In genomic region chr6:33513213-33513612, GRCh38 we compare ENCODE assay signal across 24 cellular contexts.
"Had no signal": no experiment of that assay in that cellular context is flagged by ENCODE, and none has a peak within 500 bp of the region (broad histone marks: within the 10 kb centered on the region; RNA-seq: fewer than 3 reads in every experiment).

No MANE protein-coding gene starts in this region.

- H3K4me3 Mint-ChIP-seq: activated CD4-positive, alpha-beta memory T cell treated with anti-CD3 and anti-CD28 coated beads, Interleukin-2, amount 10 ng/mL, durations not matched to agents 7 days and 5 days; activated CD4-positive, alpha-beta T cell treated with anti-CD3 and anti-CD28 coated beads for 36 hours; activated naive CD8-positive, alpha-beta T cell treated with anti-CD3 and anti-CD28 coated beads, Interleukin-2, amount 50 U/mL, for 24 hours; activated T-helper 1 cell treated with anti-CD3 and anti-CD28 coated beads, Interleukin-12 subunit alpha, Interleukin-12 subunit beta, Interleukin-2, Interleukin-4 antibody, amounts not matched to agents 30 ng/mL and 10 ng/mL and 1 ng/mL, durations not matched to agents 14 hours and 24 hours and 36 hours; naive thymus-derived CD8-positive, alpha-beta T cell; T-helper 2 cell treated with Interferon-gamma antibody and Interleukin-4, amounts not matched to agents 5 μg/mL and 100 μg/mL, for 36 hours; type B pancreatic cell had no signal

- H3K27me3 ChIP-seq: ascending aorta, suprapubic skin had no signal

- H3K4me3 ChIP-seq: ascending aorta, dorsolateral prefrontal cortex, esophagus squamous epithelium, mucosa of descending colon, psoas muscle, spleen, suprapubic skin had no signal

- DNase-seq: activated CD4-positive, alpha-beta memory T cell treated with anti-CD3 and anti-CD28 coated beads, Interleukin-2, amount 10 ng/mL, durations not matched to agents 7 days and 5 days; activated CD4-positive, alpha-beta T cell treated with anti-CD3 and anti-CD28 coated beads for 36 hours; activated CD8-positive, alpha-beta memory T cell treated with anti-CD3 and anti-CD28 coated beads, Interleukin-2, amount 50 U/mL, for 48 hours; activated naive CD4-positive, alpha-beta T cell; activated naive CD8-positive, alpha-beta T cell treated with anti-CD3 and anti-CD28 coated beads, Interleukin-2, amount 50 U/mL, for 24 hours; dorsolateral prefrontal cortex; esophagus squamous epithelium; foreskin fibroblast; head of caudate nucleus; left colon; mammary epithelial cell; mucosa of descending colon; naive thymus-derived CD8-positive, alpha-beta T cell; nucleus accumbens; psoas muscle; spleen; stimulated activated CD4-positive, alpha-beta T cell treated with anti-CD3 and anti-CD28 coated beads, Interleukin-2, amount 100 ng/mL, for 24 hours; stimulated activated naive CD8-positive, alpha-beta T cell treated with anti-CD3 and anti-CD28 coated beads, Interleukin-15, Interleukin-2, amounts not matched to agents 100 U/mL and 50 U/mL, for 24 hours had no signal

- H3K27ac ChIP-seq: ascending aorta, dorsolateral prefrontal cortex, esophagus squamous epithelium, psoas muscle, spleen, suprapubic skin had no signal

- H3K36me3 ChIP-seq: ascending aorta, esophagus squamous epithelium, spleen, suprapubic skin had no signal

- H3K9me3 Mint-ChIP-seq: activated CD4-positive, alpha-beta memory T cell treated with anti-CD3 and anti-CD28 coated beads, Interleukin-2, amount 10 ng/mL, durations not matched to agents 7 days and 5 days; activated naive CD8-positive, alpha-beta T cell treated with anti-CD3 and anti-CD28 coated beads, Interleukin-2, amount 50 U/mL, for 24 hours; activated T-helper 1 cell treated with anti-CD3 and anti-CD28 coated beads, Interleukin-12 subunit alpha, Interleukin-12 subunit beta, Interleukin-2, Interleukin-4 antibody, amounts not matched to agents 30 ng/mL and 10 ng/mL and 1 ng/mL, durations not matched to agents 14 hours and 24 hours and 36 hours; naive thymus-derived CD8-positive, alpha-beta T cell; T-helper 2 cell treated with Interferon-gamma antibody and Interleukin-4, amounts not matched to agents 5 μg/mL and 100 μg/mL, for 36 hours; type B pancreatic cell had no signal

- H3K9me3 ChIP-seq: ascending aorta, esophagus squamous epithelium, mucosa of descending colon, psoas muscle, spleen, suprapubic skin had no signal

- H3K4me1 ChIP-seq: ascending aorta, psoas muscle, suprapubic skin had no signal

- H3K36me3 Mint-ChIP-seq: naive thymus-derived CD8-positive, alpha-beta T cell; type B pancreatic cell had no signal

- H3K27ac Mint-ChIP-seq: activated CD4-positive, alpha-beta memory T cell treated with anti-CD3 and anti-CD28 coated beads, Interleukin-2, amount 10 ng/mL, durations not matched to agents 7 days and 5 days; activated CD4-positive, alpha-beta T cell treated with anti-CD3 and anti-CD28 coated beads for 36 hours; activated naive CD8-positive, alpha-beta T cell treated with anti-CD3 and anti-CD28 coated beads, Interleukin-2, amount 50 U/mL, for 24 hours; activated T-helper 1 cell treated with anti-CD3 and anti-CD28 coated beads, Interleukin-12 subunit alpha, Interleukin-12 subunit beta, Interleukin-2, Interleukin-4 antibody, amounts not matched to agents 30 ng/mL and 10 ng/mL and 1 ng/mL, durations not matched to agents 14 hours and 24 hours and 36 hours; T-helper 2 cell treated with Interferon-gamma antibody and Interleukin-4, amounts not matched to agents 5 μg/mL and 100 μg/mL, for 36 hours; type B pancreatic cell had no signal

- ATAC-seq: activated CD4-positive, alpha-beta T cell treated with anti-CD3 and anti-CD28 coated beads for 36 hours; activated naive CD8-positive, alpha-beta T cell treated with anti-CD3 and anti-CD28 coated beads, Interleukin-2, amount 50 U/mL, for 24 hours; left colon; mucosa of descending colon; naive thymus-derived CD8-positive, alpha-beta T cell; psoas muscle; sciatic nerve had no signal
